ENCODE assay signal across 8 cellular contexts in genomic region chr21:32771134-32771523, GRCh38. TPM values are rescaled to one million over a fixed set of nuclear protein-coding genes. Genes with fewer than 3 reads are reported as not detected.
DNase-seq lines count a peak whose midpoint lies in the region; ATAC-seq lines count a peak whose summit lies in the region.

No MANE protein-coding gene starts in this region.

- H3K4me1 ChIP-seq in SJCRH30 = peaks cover 7% of the 10 kb centered on the region

- no peaks in the 10 kb centered on the region for H3K27me3 ChIP-seq in SJCRH30

- no peaks in the 10 kb centered on the region for H3K9me3 ChIP-seq in SJCRH30 (replicated peaks)

- DNase-seq in COLO829 (ENCODE audit: low spot score) (peak; percentile 23), GM19240 (ENCODE audit: insufficient read length, low spot score) (peak; percentile 11), SJCRH30 (peak; percentile 64 to 65), amniotic epithelial cell (ENCODE audit: low read depth) (peak; percentile 54), hepatic stellate cell (ENCODE audit: low spot score) (peak; percentile 69), skeletal muscle cell (ENCODE audit: low read depth) (peak; percentile 11), cerebellum (ENCODE audit: low spot score) (no peak)

- H3K4me3 ChIP-seq in SJCRH30 (peak overlapping the region; percentile 87), skeletal muscle cell (ENCODE audit: low read depth, low read length) (peak overlapping the region; percentile 93)

- peak; percentile 41 for ATAC-seq in HG03342 (IDR thresholded peaks at IDR 0.05; ENCODE audit: unreplicated experiment)

- H3K36me3 ChIP-seq in SJCRH30 = peaks cover 29% of the 10 kb centered on the region

- peak overlapping the region; percentile 77 for H3K27ac ChIP-seq in SJCRH30

RNA-seq across cellular contexts. Expression of gene PAXBP1, which starts 0.4 kb away (rescaled TPM):
- total RNA-seq in SJCRH30 (2014; rRNA removed; shearing (Covaris generic)) = 67.5 and 81.7 TPM in 2 replicates
- 99.4 TPM for total RNA-seq in cerebellum

RNA-seq across cellular contexts. Expression of gene SYNJ1, which starts 43.3 kb away (rescaled TPM):
- total RNA-seq in SJCRH30 (2014; rRNA removed; shearing (Covaris generic)) = 8.9 and 9.7 TPM in 2 replicates
- total RNA-seq in cerebellum = 22.1 TPM
